In the genomic region with DNA sequence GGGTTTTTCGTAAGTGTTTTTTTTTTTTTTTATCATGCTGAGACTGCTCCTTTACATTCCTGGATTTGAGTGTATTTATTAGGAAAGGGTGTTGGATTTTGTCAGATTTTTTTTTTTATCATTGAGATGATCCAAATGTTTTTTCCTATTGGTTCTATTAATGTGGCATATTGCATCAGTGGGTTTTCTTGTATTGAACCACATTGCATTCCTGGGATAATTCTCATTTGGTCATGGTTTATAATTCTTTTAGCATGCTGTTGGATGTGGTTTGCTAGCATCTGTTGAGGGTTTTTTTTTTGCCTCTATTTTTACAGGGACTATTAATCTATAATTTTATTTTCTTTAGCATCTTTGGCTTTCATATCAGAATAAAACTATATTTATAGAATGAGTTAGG, we compare ENCODE assay signal across 25 cellular contexts. TPM values are rescaled to one million over a fixed set of nuclear protein-coding genes. Genes with fewer than 3 reads are reported as not detected.
DNase-seq lines count a peak whose midpoint lies in the region; ATAC-seq and TF ChIP-seq lines count a peak whose summit lies in the region.
"Had no signal": no experiment of that assay in that cellular context is flagged by ENCODE, and none has a peak within 500 bp of the region (broad histone marks: within the 10 kb centered on the region; RNA-seq: fewer than 3 reads in every experiment).

No MANE protein-coding gene starts in this region.

- no peak overlapping the region for H2AFZ ChIP-seq in H9 (ENCODE audit: low read length)

- no peak overlapping the region for H4K91ac ChIP-seq in H9 (ENCODE audit: insufficient read length, low read depth, low read length)

- H3K9ac ChIP-seq in H9 (ENCODE audit: extremely low read depth, insufficient read length, low read length) = no peak overlapping the region

- H2BK15ac ChIP-seq in H9 (ENCODE audit: low read depth, low read length) = no peak overlapping the region

- H3K14ac ChIP-seq in H9 (ENCODE audit: insufficient read depth, low read length) = no peak overlapping the region

- no peak overlapping the region for H3K4me2 ChIP-seq in H9 (ENCODE audit: insufficient read depth, insufficient read length, low read length)

- H3K27me3 Mint-ChIP-seq in H9 (ENCODE audit: low read depth) (no peaks in the 10 kb centered on the region), progenitor cell of endocrine pancreas (no peaks in the 10 kb centered on the region)
- H3K27me3 Mint-ChIP-seq: activated naive CD8-positive, alpha-beta T cell treated with anti-CD3 and anti-CD28 coated beads, Interleukin-2, amount 10 ng/mL, durations not matched to agents 7 days and 5 days had no signal

- no peak overlapping the region for H3K27ac ChIP-seq in H9 (ENCODE audit: insufficient read length, low read depth, low read length)
- H3K27ac ChIP-seq: cardiac muscle cell, lower lobe of right lung, neutrophil, tibial nerve had no signal

- H3T11ph ChIP-seq in H9 (ENCODE audit: low read length) = no peak overlapping the region

- no peak overlapping the region for H3K4me3 ChIP-seq in astrocyte of the cerebellum (ENCODE audit: low read depth, low read length)
- H3K4me3 ChIP-seq in fibroblast of the aortic adventitia (ENCODE audit: low read depth, low read length) = no peak overlapping the region
- H3K4me3 ChIP-seq: cardiac muscle cell, gastroesophageal sphincter, lower lobe of right lung, tibial nerve had no signal

- H3K4me3 Mint-ChIP-seq in H9 (no peak overlapping the region), progenitor cell of endocrine pancreas (ENCODE audit: low read depth) (no peak overlapping the region)
- H3K4me3 Mint-ChIP-seq: activated naive CD8-positive, alpha-beta T cell treated with anti-CD3 and anti-CD28 coated beads, Interleukin-2, amount 10 ng/mL, durations not matched to agents 7 days and 5 days; T-helper 2 cell treated with Interferon-gamma antibody and Interleukin-4, amounts not matched to agents 5 μg/mL and 100 μg/mL, for 36 hours had no signal

- no peak overlapping the region for H2BK5ac ChIP-seq in H9 (ENCODE audit: insufficient read length, low read length)

- no peak overlapping the region for H2BK20ac ChIP-seq in H9 (ENCODE audit: low read depth, low read length, poor library complexity, severe bottlenecking)

- H2BK120ac ChIP-seq in H9 (ENCODE audit: low read depth, low read length, poor library complexity, severe bottlenecking) = no peak overlapping the region

- no peaks in the 10 kb centered on the region for H4K20me1 ChIP-seq in H9 (ENCODE audit: control insufficient read depth, insufficient read depth, insufficient read length)

- no peaks in the 10 kb centered on the region for H3K4me1 ChIP-seq in H9 (ENCODE audit: insufficient read depth, low read length)
- H3K4me1 ChIP-seq: lower lobe of right lung, tibial nerve had no signal

- DNase-seq in H9 (no peak), astrocyte of the cerebellum (ENCODE audit: low read depth) (peak; percentile 79), fibroblast of the aortic adventitia (ENCODE audit: low read depth) (peak; percentile 75), progenitor cell of endocrine pancreas (ENCODE audit: low spot score, unreplicated experiment) (no peak), HUDEP-2 (lab: John Stamatoyannopoulos, UW; ENCODE audit: unreplicated experiment in 76 of 76) (no peak), GM10266 (ENCODE audit: extremely low spot score) (no peak), UCSD-AML1 (lab: John Stamatoyannopoulos, UW; ENCODE audit: unreplicated experiment) (no peak)
- DNase-seq: activated naive CD8-positive, alpha-beta T cell treated with anti-CD3 and anti-CD28 coated beads, Interleukin-2, amount 10 ng/mL, durations not matched to agents 7 days and 5 days; AML-193; dermis blood vessel endothelial cell; DMS79 treated with DMSO at 0.1 percent for 48 hours; KBM-7; lower lobe of right lung; NCI-H1436 treated with DMSO at 0.1 percent for 48 hours; NCI-H524; retina; stimulated activated CD4-positive, alpha-beta T cell treated with anti-CD3 and anti-CD28 coated beads, Interleukin-4, amount 100 ng/mL, for 24 hours; stimulated activated naive CD8-positive, alpha-beta T cell treated with anti-CD3 and anti-CD28 coated beads, Interleukin-15, Interleukin-2, amounts not matched to agents 100 U/mL and 50 U/mL, for 24 hours had no signal

- H3K9me3 Mint-ChIP-seq in H9 = peaks cover 9 to 14% of the 10 kb centered on the region in 2 experiments; a peak in 4 of 5 replicates
- peaks cover 26% of the 10 kb centered on the region for H3K9me3 Mint-ChIP-seq in progenitor cell of endocrine pancreas (ENCODE audit: low read depth)
- H3K9me3 Mint-ChIP-seq: activated naive CD8-positive, alpha-beta T cell treated with anti-CD3 and anti-CD28 coated beads, Interleukin-2, amount 10 ng/mL, durations not matched to agents 7 days and 5 days; T-helper 2 cell treated with Interferon-gamma antibody and Interleukin-4, amounts not matched to agents 5 μg/mL and 100 μg/mL, for 36 hours had no signal

- peak overlapping the region in 2 of 3 experiments; percentile 34 to 62; a peak in 1 of 7 replicates for H3K27ac Mint-ChIP-seq in H9
- H3K27ac Mint-ChIP-seq in progenitor cell of endocrine pancreas = peak overlapping the region; percentile 33
- H3K27ac Mint-ChIP-seq: activated naive CD8-positive, alpha-beta T cell treated with anti-CD3 and anti-CD28 coated beads, Interleukin-2, amount 10 ng/mL, durations not matched to agents 7 days and 5 days; T-helper 2 cell treated with Interferon-gamma antibody and Interleukin-4, amounts not matched to agents 5 μg/mL and 100 μg/mL, for 36 hours had no signal

- TF ChIP-seq CTCF in H9 (conservative IDR thresholded peaks at IDR 0.05) (no peak), astrocyte of the cerebellum (IDR thresholded peaks at IDR 0.05; ENCODE audit: low read depth, low read length, missing control alignments) (no peak), fibroblast of the aortic adventitia (IDR thresholded peaks at IDR 0.05; ENCODE audit: insufficient read depth, low read length) (no peak), progenitor cell of endocrine pancreas (IDR thresholded peaks at IDR 0.05; ENCODE audit: unreplicated experiment) (no peak), GM10266 (IDR thresholded peaks at IDR 0.05; ENCODE audit: control insufficient read depth, insufficient read depth, low read depth, missing control alignments) (no peak)

- no peak overlapping the region for H2BK12ac ChIP-seq in H9 (ENCODE audit: insufficient read length, low read depth, low read length)

- no peak overlapping the region for H2AK5ac ChIP-seq in H9 (ENCODE audit: insufficient read length, low read length)

- H3K56ac ChIP-seq in H9 (ENCODE audit: insufficient read length, low read depth, low read length) = no peak overlapping the region

- H3K4me1 Mint-ChIP-seq in H9 (peaks cover 5% of the 10 kb centered on the region in 2 experiments; a peak in 2 of 4 replicates), progenitor cell of endocrine pancreas (ENCODE audit: low read depth) (no peaks in the 10 kb centered on the region)
- H3K4me1 Mint-ChIP-seq: activated naive CD8-positive, alpha-beta T cell treated with anti-CD3 and anti-CD28 coated beads, Interleukin-2, amount 10 ng/mL, durations not matched to agents 7 days and 5 days had no signal

- WGBS in H9 (ENCODE audit: extremely low coverage, insufficient read length, low lambda C conversion rate) = no CpG with 5 or more reads among the region's 1 CpG

- no peaks in the 10 kb centered on the region for H3K27me3 ChIP-seq in H9 (ENCODE audit: insufficient read depth, low read length)
- H3K27me3 ChIP-seq: cardiac muscle cell, gastroesophageal sphincter, neutrophil, tibial nerve had no signal

- no peak overlapping the region for H4K8ac ChIP-seq in H9 (replicated peaks; ENCODE audit: insufficient read length, low read depth, low read length)

- no peak overlapping the region for H3K4ac ChIP-seq in H9 (ENCODE audit: low read depth, low read length)

- no peak overlapping the region for H4K5ac ChIP-seq in H9 (ENCODE audit: insufficient read length, low read depth, low read length)

- in situ Hi-C loops in astrocyte of the cerebellum (cut with HindIII; ENCODE audit: low sequenced_read_pairs) = no loop called here

- H3K79me1 ChIP-seq in H9 (ENCODE audit: insufficient read depth, low read depth, low read length, poor library complexity, severe bottlenecking) = no peaks in the 10 kb centered on the region

- H3K23me2 ChIP-seq in H9 (ENCODE audit: insufficient read length, low read depth, low read length, poor library complexity, severe bottlenecking) = no peaks in the 10 kb centered on the region

- H3K9me3 ChIP-seq in H9 (ENCODE audit: control insufficient read depth, low read depth, low read length) = no peaks in the 10 kb centered on the region
- H3K9me3 ChIP-seq: gastroesophageal sphincter, lower lobe of right lung, neutrophil, tibial nerve had no signal

- peaks cover 8 to 14% (median 12%) of the 10 kb centered on the region in 3 experiments for H3K36me3 Mint-ChIP-seq in H9 (ENCODE audit: insufficient read depth in 1 of 3, low read depth in 3 of 3)
- H3K36me3 Mint-ChIP-seq in progenitor cell of endocrine pancreas (ENCODE audit: insufficient read depth) = peaks cover 28% of the 10 kb centered on the region
- H3K36me3 Mint-ChIP-seq: activated naive CD8-positive, alpha-beta T cell treated with anti-CD3 and anti-CD28 coated beads, Interleukin-2, amount 10 ng/mL, durations not matched to agents 7 days and 5 days had no signal

- no peaks in the 10 kb centered on the region; the same call in 1 of the 2 replicates for H3K79me2 ChIP-seq in H9 (ENCODE audit: insufficient read depth, low read length)

- no peak for ATAC-seq in HG02970 (IDR thresholded peaks at IDR 0.05; ENCODE audit: low FRiP score, unreplicated experiment)
- ATAC-seq: gastroesophageal sphincter; lower lobe of right lung; SK-N-SH treated with all-trans-retinoic acid at 6 μM for 48 hours; stimulated activated naive CD8-positive, alpha-beta T cell treated with anti-CD3 and anti-CD28 coated beads, Interleukin-15, Interleukin-2, amounts not matched to agents 100 U/mL and 50 U/mL, for 24 hours had no signal

- no peak overlapping the region for H3K23ac ChIP-seq in H9 (ENCODE audit: insufficient read length, low read depth, low read length)

- no peak overlapping the region for H3K18ac ChIP-seq in H9 (ENCODE audit: insufficient read length, low read depth, low read length)

RNA-seq across cellular contexts. Expression of a gene that starts 28.8 kb away (rescaled TPM):
- total RNA-seq in H9 (2021) = 49.1 and 51.3 TPM in 2 replicates
- total RNA-seq in fibroblast of the aortic adventitia (ENCODE audit: low replicate concordance) = 23.2 and 40.8 TPM in 2 replicates
- total RNA-seq in progenitor cell of endocrine pancreas = 276 and 291 TPM in 2 replicates
- total RNA-seq: activated naive CD8-positive, alpha-beta T cell treated with anti-CD3 and anti-CD28 coated beads, Interleukin-2, amount 10 ng/mL, durations not matched to agents 7 days and 5 days had no signal

RNA-seq across cellular contexts. Expression of a gene that starts 30.3 kb away (rescaled TPM):
- total RNA-seq in H9 (2021) (16.7 and 17.5 TPM in 2 replicates), fibroblast of the aortic adventitia (ENCODE audit: low replicate concordance) (1.3 and 2.2 TPM in 2 replicates), progenitor cell of endocrine pancreas (66.6 and 79.4 TPM in 2 replicates)
- total RNA-seq: activated naive CD8-positive, alpha-beta T cell treated with anti-CD3 and anti-CD28 coated beads, Interleukin-2, amount 10 ng/mL, durations not matched to agents 7 days and 5 days had no signal

Comparison
In these comparisons a context has a peak if more than half of its experiments do, and no peak if none do; other contexts are left out.
1. DNase-seq: peak in astrocyte of the cerebellum (single experiment) and fibroblast of the aortic adventitia (single experiment); none in H9 (single experiment), progenitor cell of endocrine pancreas (single experiment), HUDEP-2 (0 of 76), GM10266 (single experiment) and UCSD-AML1 (single experiment).